In the genomic region with DNA sequence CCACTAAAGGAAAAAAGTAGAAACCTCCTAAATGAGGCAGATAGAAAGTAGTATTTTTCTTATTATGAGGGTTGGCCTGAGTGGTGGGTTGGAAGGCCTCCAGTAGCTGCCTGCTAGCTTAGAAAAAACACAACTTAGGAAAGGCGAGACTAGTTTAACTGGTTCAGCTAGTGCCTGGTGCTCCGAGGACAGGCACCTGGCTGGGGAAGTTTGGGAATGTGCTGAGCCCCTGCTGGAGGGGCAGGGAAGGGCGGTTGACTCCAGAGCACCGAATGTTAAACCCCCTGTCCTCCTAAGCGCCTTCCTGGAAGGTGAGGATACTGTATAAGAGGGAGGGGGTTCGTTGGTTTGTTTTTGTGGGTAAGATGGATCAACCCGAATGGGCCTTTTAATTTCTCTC, we compare ENCODE assay signal across 8 cellular contexts. TPM values are rescaled to one million over a fixed set of nuclear protein-coding genes. Genes with fewer than 3 reads are reported as not detected.
A peak's percentile ranks its signal among the peaks of the same experiment; 100 is the strongest.
DNase-seq lines count a peak whose midpoint lies in the region; TF ChIP-seq lines count a peak whose summit lies in the region.

No MANE protein-coding gene starts in this region.

- no peaks in the 10 kb centered on the region for H3K9me3 ChIP-seq in MG63

- TF ChIP-seq CTCF in choroid plexus epithelial cell (conservative IDR thresholded peaks at IDR 0.05; ENCODE audit: low read depth, low read length), result peak; percentile 49
- TF ChIP-seq CTCF in nephron progenitor cell (IDR thresholded peaks at IDR 0.05), result peak; percentile 23

- no peak overlapping the region for H3K4me3 Mint-ChIP-seq in nephron progenitor cell

- H3K9me3 Mint-ChIP-seq in nephron progenitor cell, result no peaks in the 10 kb centered on the region

- H3K27me3 ChIP-seq in MG63, result no peaks in the 10 kb centered on the region

- H3K27ac Mint-ChIP-seq in nephron progenitor cell, result peak overlapping the region; percentile 69

- H3K4me1 Mint-ChIP-seq in nephron progenitor cell, result peaks cover 35% of the 10 kb centered on the region

- H3K36me3 ChIP-seq in MG63, result no peaks in the 10 kb centered on the region

- DNase-seq in COLO668 (lab: John Stamatoyannopoulos, UW; ENCODE audit: unreplicated experiment) (peak; percentile 29), HuH-7 (ENCODE audit: low spot score) (peak; percentile 51), choroid plexus epithelial cell (ENCODE audit: low read depth) (no peak), nephron progenitor cell (no peak), NCI-H146 treated with DMSO at 0.1 percent for 48 hours (lab: John Stamatoyannopoulos, UW; ENCODE audit: unreplicated experiment) (no peak), MG63 (no peak), NK-92 (lab: John Stamatoyannopoulos, UW; ENCODE audit: unreplicated experiment) (no peak), GDM1 (lab: John Stamatoyannopoulos, UW) (no peak)

- no peaks in the 10 kb centered on the region for H3K27me3 Mint-ChIP-seq in nephron progenitor cell (ENCODE audit: low read depth, poor library complexity)

- peaks cover 5% of the 10 kb centered on the region for H3K36me3 Mint-ChIP-seq in nephron progenitor cell (ENCODE audit: low read depth)

- no peak overlapping the region for H3K4me3 ChIP-seq in choroid plexus epithelial cell (ENCODE audit: low read depth, low read length)
- H3K4me3 ChIP-seq in MG63, result no peak overlapping the region

RNA-seq across cellular contexts. Expression of a gene that starts 19.9 kb away (rescaled TPM):
- total RNA-seq in MG63 (2014; rRNA removed; shearing (Covaris generic); ENCODE audit: low replicate concordance), result not detected in 2 replicates

RNA-seq across cellular contexts. Expression of a gene that starts 51.6 kb away (rescaled TPM):
- total RNA-seq in MG63 (2014; rRNA removed; shearing (Covaris generic); ENCODE audit: low replicate concordance), result 4.0 and 5.2 TPM in 2 replicates

Comparison
In these comparisons a context has a peak if more than half of its experiments do, and no peak if none do; other contexts are left out.
1. DNase-seq: peak in COLO668 (single experiment) and HuH-7 (single experiment); none in choroid plexus epithelial cell (single experiment), nephron progenitor cell (single experiment), NCI-H146 treated with DMSO at 0.1 percent for 48 hours (single experiment), MG63 (single experiment), NK-92 (single experiment) and GDM1 (single experiment).